In the genomic region with DNA sequence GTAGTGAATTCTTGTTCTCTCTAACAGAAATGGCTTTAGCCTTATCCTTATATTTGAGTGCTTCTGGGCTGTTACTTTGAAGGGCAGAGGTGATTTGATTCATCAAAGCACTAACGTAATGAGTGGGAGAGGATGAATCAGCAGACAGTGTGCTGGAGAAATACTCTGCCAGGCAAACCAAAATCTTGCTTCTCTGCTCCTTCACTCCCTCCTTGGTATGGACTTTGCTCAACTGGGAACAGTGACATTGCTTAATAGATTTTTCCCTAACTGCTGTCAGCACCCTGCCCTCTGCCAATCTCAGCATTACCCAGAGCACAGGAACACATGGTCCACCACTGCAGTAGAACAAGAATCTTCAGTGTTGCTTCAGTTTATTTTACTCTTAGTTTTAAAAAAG, we compare ENCODE assay signal across 10 cellular contexts. TPM values are rescaled to one million over a fixed set of nuclear protein-coding genes. Genes with fewer than 3 reads are reported as not detected.
DNase-seq lines count a peak whose midpoint lies in the region; TF ChIP-seq lines count a peak whose summit lies in the region.
"Had no signal": no experiment of that assay in that cellular context is flagged by ENCODE, and none has a peak within 500 bp of the region (broad histone marks: within the 10 kb centered on the region; RNA-seq: fewer than 3 reads in every experiment).

No MANE protein-coding gene starts in this region.

- BruUV-seq in Calu3 (replicated peaks; lab: Mats Ljungman, UMichigan) = no TSS peak

- H3K9me3 Mint-ChIP-seq in Calu3 (ENCODE audit: low read depth, unreplicated experiment) (no peaks in the 10 kb centered on the region), nephron (peaks cover 2% of the 10 kb centered on the region), immature natural killer cell (no peaks in the 10 kb centered on the region)

- H3K27me3 Mint-ChIP-seq in Calu3 (ENCODE audit: unreplicated experiment) = no peaks in the 10 kb centered on the region
- H3K27me3 Mint-ChIP-seq in nephron (ENCODE audit: low read depth) = no peaks in the 10 kb centered on the region
- H3K27me3 Mint-ChIP-seq in immature natural killer cell (ENCODE audit: low read depth in 3 of 3) = no peaks in the 10 kb centered on the region
- H3K27me3 Mint-ChIP-seq: naive thymus-derived CD8-positive, alpha-beta T cell had no signal

- intact Hi-C loops in Calu3 (cut with micrococcal nuclease; ENCODE audit: unreplicated experiment) = no loop called here

- H3K4me3 ChIP-seq in epithelial cell of esophagus (ENCODE audit: low read length) = no peak overlapping the region

- H3K27ac Mint-ChIP-seq in Calu3 (ENCODE audit: unreplicated experiment) (peak overlapping the region; percentile 71), nephron (peak overlapping the region in 2 of 3 experiments; percentile 51 to 61), immature natural killer cell (no peak overlapping the region)

- H3K36me3 Mint-ChIP-seq in Calu3 (ENCODE audit: insufficient read depth, unreplicated experiment) (peaks cover 8% of the 10 kb centered on the region), nephron (ENCODE audit: low read depth) (peaks cover 11% of the 10 kb centered on the region), immature natural killer cell (peaks cover 0 to 4% (median 0%) of the 10 kb centered on the region in 3 donors)

- DNase-seq in Calu3 = peak; percentile 3
- DNase-seq in HuH-7 (ENCODE audit: low spot score) = peak; percentile 10
- DNase-seq in epithelial cell of esophagus (ENCODE audit: low read depth) = peak; percentile 91
- DNase-seq in immature natural killer cell = no peak
- DNase-seq in cerebellum (ENCODE audit: low spot score) = no peak
- DNase-seq in NCI-H345 treated with DMSO at 0.1 percent for 48 hours (lab: John Stamatoyannopoulos, UW; ENCODE audit: unreplicated experiment) = no peak
- DNase-seq in NCI-H2196 (lab: John Stamatoyannopoulos, UW; ENCODE audit: unreplicated experiment) = no peak
- DNase-seq: MV-4-11; naive thymus-derived CD8-positive, alpha-beta T cell had no signal

- peaks cover 36% of the 10 kb centered on the region for H3K4me1 Mint-ChIP-seq in Calu3 (ENCODE audit: low read depth, unreplicated experiment)
- peaks cover 23% of the 10 kb centered on the region for H3K4me1 Mint-ChIP-seq in nephron
- H3K4me1 Mint-ChIP-seq in immature natural killer cell = no peaks in the 10 kb centered on the region

- TF ChIP-seq CTCF in Calu3 (IDR thresholded peaks at IDR 0.05; ENCODE audit: unreplicated experiment) (no peak), epithelial cell of esophagus (IDR thresholded peaks at IDR 0.05; ENCODE audit: insufficient read depth, low read depth, low read length, missing control alignments) (no peak), nephron (IDR thresholded peaks at IDR 0.05; ENCODE audit: unreplicated experiment in 3 of 3) (no peak)

- H3K4me3 Mint-ChIP-seq in Calu3 (ENCODE audit: low read depth, unreplicated experiment) (no peak overlapping the region), nephron (no peak overlapping the region), immature natural killer cell (no peak overlapping the region)
- H3K4me3 Mint-ChIP-seq: naive thymus-derived CD8-positive, alpha-beta T cell had no signal

- CTCF ChIA-PET in Calu3 (lab: Charles Lee) = no interaction called here

RNA-seq across cellular contexts. Expression of gene PDLIM5, which starts 56.0 kb away (rescaled TPM):
- total RNA-seq in Calu3 (2022) = 122 and 129 TPM in 2 replicates
- polyA plus RNA-seq in immature natural killer cell = 10 to 100 TPM; 38.7 to 57.1 (median 55.8) TPM
- 86.9 TPM for total RNA-seq in cerebellum

Comparison
In these comparisons a context has a peak if more than half of its experiments do, and no peak if none do; other contexts are left out.
1. DNase-seq: peak in Calu3 (single experiment), HuH-7 (single experiment) and epithelial cell of esophagus (single experiment); none in immature natural killer cell (0 of 3), cerebellum (single experiment), NCI-H345 treated with DMSO at 0.1 percent for 48 hours (single experiment) and NCI-H2196 (single experiment).
2. H3K27ac Mint-ChIP-seq: peak in Calu3 (single experiment) and nephron (2 of 3); none in immature natural killer cell (0 of 6).